Comparison of ENCODE assay signal across 10 cellular contexts in the genomic region with DNA sequence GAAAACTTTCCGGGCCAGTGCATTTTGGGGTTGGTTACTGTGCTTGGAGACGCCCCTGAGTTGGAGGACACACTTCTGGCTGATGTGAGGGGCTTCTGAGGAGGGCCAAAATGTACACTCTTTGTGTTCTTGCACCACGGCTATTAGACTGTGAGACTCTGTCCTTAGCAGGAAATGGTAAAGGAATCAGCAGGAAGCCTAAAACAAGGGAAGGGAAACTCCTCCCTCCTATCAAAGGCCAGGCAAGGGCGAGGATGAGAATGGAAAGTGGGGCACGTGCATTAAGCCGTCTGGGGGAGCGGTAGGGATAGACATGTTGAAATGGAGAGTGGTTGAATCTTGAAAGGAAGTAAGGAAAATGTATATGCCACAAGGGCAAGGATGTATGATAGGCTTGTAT. TPM values are rescaled to one million over a fixed set of nuclear protein-coding genes. Genes with fewer than 3 reads are reported as not detected.
A peak's percentile ranks its signal among the peaks of the same experiment; 100 is the strongest.
DNase-seq lines count a peak whose midpoint lies in the region; ATAC-seq, FAIRE-seq and TF ChIP-seq lines count a peak whose summit lies in the region.
"Had no signal": no experiment of that assay in that cellular context is flagged by ENCODE, and none has a peak within 500 bp of the region (broad histone marks: within the 10 kb centered on the region; RNA-seq: fewer than 3 reads in every experiment).

No MANE protein-coding gene starts in this region.

- H3K4me1 ChIP-seq in right cardiac atrium (ENCODE audit: control insufficient read depth, insufficient read depth, low read length) = peaks cover 5% of the 10 kb centered on the region

- H3K4me3 Mint-ChIP-seq in activated B cell treated with CpG ODN at 0.5 μM for 24 hours = peak overlapping the region; percentile 59
- peak overlapping the region; percentile 78 for H3K4me3 Mint-ChIP-seq in stimulated activated naive CD8-positive, alpha-beta T cell treated with anti-CD3 and anti-CD28 coated beads, Interleukin-15, Interleukin-2, amounts not matched to agents 100 ng/mL and 50 ng/mL, for 24 hours

- no peaks in the 10 kb centered on the region for H3K9me3 Mint-ChIP-seq in activated B cell treated with CpG ODN at 0.5 μM for 24 hours
- no peaks in the 10 kb centered on the region for H3K9me3 Mint-ChIP-seq in stimulated activated naive CD8-positive, alpha-beta T cell treated with anti-CD3 and anti-CD28 coated beads, Interleukin-15, Interleukin-2, amounts not matched to agents 100 ng/mL and 50 ng/mL, for 24 hours

- DNase-seq in NCI-H748 (lab: John Stamatoyannopoulos, UW; ENCODE audit: unreplicated experiment) (peak; percentile 17), NCI-H748 treated with DMSO at 0.1 percent for 48 hours (lab: John Stamatoyannopoulos, UW) (no peak), activated B cell treated with CpG ODN at 0.5 μM for 24 hours (no peak), right cardiac atrium (peak in 2 of 3 donors; percentile 47 to 64), H54 (ENCODE audit: insufficient read length, low spot score) (no peak), GM10266 (ENCODE audit: extremely low spot score) (no peak), DMS79 treated with DMSO at 0.1 percent for 48 hours (lab: John Stamatoyannopoulos, UW) (no peak)

- no peak for FAIRE-seq in H54 (lab: Jason Lieb, UNC)
- FAIRE-seq: A204.1 had no signal

- POLR2A ChIA-PET in activated B cell treated with CpG ODN at 0.5 μM for 24 hours (lab: Charles Lee) = interaction anchor here (0.9 kb wide), 1 partner anchor 49 kb away, joined by 3 read pairs; no protein-coding TSS in a partner anchor

- H3K36me3 Mint-ChIP-seq in activated B cell treated with CpG ODN at 0.5 μM for 24 hours (ENCODE audit: low read depth) = peaks cover 23% of the 10 kb centered on the region
- peaks cover 32% of the 10 kb centered on the region for H3K36me3 Mint-ChIP-seq in stimulated activated naive CD8-positive, alpha-beta T cell treated with anti-CD3 and anti-CD28 coated beads, Interleukin-15, Interleukin-2, amounts not matched to agents 100 ng/mL and 50 ng/mL, for 24 hours (ENCODE audit: low read depth)

- ATAC-seq in activated B cell treated with CpG ODN at 0.5 μM for 24 hours (ENCODE audit: low read depth) (no peak), right cardiac atrium (peak; percentile 55 to 85)

- WGBS in right cardiac atrium = 34% methylated on average over 7 of the region's 7 CpGs

- TF ChIP-seq POLR2A in H54 (IDR thresholded peaks at IDR 0.05; ENCODE audit: low read depth, low read length) = no peak

- intact Hi-C loops in activated B cell treated with CpG ODN at 0.5 μM for 24 hours (cut with micrococcal nuclease) (loop anchor here (5.0 kb wide), 1 partner anchor 754 kb away; a partner anchor contains a TSS), right cardiac atrium (cut with DNase I) (no loop called here)

- H3K27ac Mint-ChIP-seq in activated B cell treated with CpG ODN at 0.5 μM for 24 hours = peak overlapping the region; percentile 81
- peak overlapping the region; percentile 96 for H3K27ac Mint-ChIP-seq in stimulated activated naive CD8-positive, alpha-beta T cell treated with anti-CD3 and anti-CD28 coated beads, Interleukin-15, Interleukin-2, amounts not matched to agents 100 ng/mL and 50 ng/mL, for 24 hours

- CTCF ChIA-PET in activated B cell treated with CpG ODN at 0.5 μM for 24 hours (lab: Charles Lee) = no interaction called here

- no peaks in the 10 kb centered on the region for H3K9me3 ChIP-seq in right cardiac atrium (ENCODE audit: control insufficient read depth, low read length)
- H3K9me3 ChIP-seq: SJSA1 had no signal

- H3K27me3 Mint-ChIP-seq in activated B cell treated with CpG ODN at 0.5 μM for 24 hours = no peaks in the 10 kb centered on the region
- no peaks in the 10 kb centered on the region for H3K27me3 Mint-ChIP-seq in stimulated activated naive CD8-positive, alpha-beta T cell treated with anti-CD3 and anti-CD28 coated beads, Interleukin-15, Interleukin-2, amounts not matched to agents 100 ng/mL and 50 ng/mL, for 24 hours

- H3K27ac ChIP-seq in right cardiac atrium (ENCODE audit: low read length) = peak overlapping the region; percentile 92
- H3K27ac ChIP-seq: SJSA1 had no signal

- H3K4me3 ChIP-seq in right cardiac atrium (ENCODE audit: low read length) = peak overlapping the region; percentile 45
- H3K4me3 ChIP-seq: SJSA1 had no signal

- no peaks in the 10 kb centered on the region for H3K27me3 ChIP-seq in right cardiac atrium (ENCODE audit: control insufficient read depth, insufficient read depth)
- H3K27me3 ChIP-seq: SJSA1 had no signal

- H3K4me1 Mint-ChIP-seq in activated B cell treated with CpG ODN at 0.5 μM for 24 hours = peaks cover 47% of the 10 kb centered on the region
- peaks cover 55% of the 10 kb centered on the region for H3K4me1 Mint-ChIP-seq in stimulated activated naive CD8-positive, alpha-beta T cell treated with anti-CD3 and anti-CD28 coated beads, Interleukin-15, Interleukin-2, amounts not matched to agents 100 ng/mL and 50 ng/mL, for 24 hours (ENCODE audit: low read depth)

- TF ChIP-seq CTCF in activated B cell treated with CpG ODN at 0.5 μM for 24 hours (IDR thresholded peaks at IDR 0.05) = no peak
- TF ChIP-seq CTCF in GM10266 (IDR thresholded peaks at IDR 0.05; ENCODE audit: control insufficient read depth, insufficient read depth, low read depth, missing control alignments) = no peak

RNA-seq across cellular contexts. Expression of a gene that starts 1.8 kb away (rescaled TPM):
- total RNA-seq in activated B cell treated with CpG ODN at 0.5 μM for 24 hours (91.4 and 95.5 TPM in 2 replicates), right cardiac atrium (100 to 1,000 TPM in 1 of 4 donors, 10 to 100 TPM in 3; 53.4 to 102 (median 76.8) TPM)
- polyA plus RNA-seq in right cardiac atrium = 69.5 TPM

RNA-seq across cellular contexts. Expression of a gene that starts 37.8 kb away (rescaled TPM):
- total RNA-seq in activated B cell treated with CpG ODN at 0.5 μM for 24 hours = 25.9 and 29.5 TPM in 2 replicates
- 10 to 100 TPM; 29.6 to 40.8 (median 38.7) TPM for total RNA-seq in right cardiac atrium
- 19.7 TPM for polyA plus RNA-seq in right cardiac atrium

Comparison
In these comparisons a context has a peak if more than half of its experiments do, and no peak if none do; other contexts are left out.
1. DNase-seq: peak in NCI-H748 (single experiment) and right cardiac atrium (2 of 3); none in NCI-H748 treated with DMSO at 0.1 percent for 48 hours (single experiment), activated B cell treated with CpG ODN at 0.5 μM for 24 hours (single experiment), H54 (single experiment), GM10266 (single experiment) and DMS79 treated with DMSO at 0.1 percent for 48 hours (single experiment).